ENCODE assay signal across 1 cellular context in the genomic region with DNA sequence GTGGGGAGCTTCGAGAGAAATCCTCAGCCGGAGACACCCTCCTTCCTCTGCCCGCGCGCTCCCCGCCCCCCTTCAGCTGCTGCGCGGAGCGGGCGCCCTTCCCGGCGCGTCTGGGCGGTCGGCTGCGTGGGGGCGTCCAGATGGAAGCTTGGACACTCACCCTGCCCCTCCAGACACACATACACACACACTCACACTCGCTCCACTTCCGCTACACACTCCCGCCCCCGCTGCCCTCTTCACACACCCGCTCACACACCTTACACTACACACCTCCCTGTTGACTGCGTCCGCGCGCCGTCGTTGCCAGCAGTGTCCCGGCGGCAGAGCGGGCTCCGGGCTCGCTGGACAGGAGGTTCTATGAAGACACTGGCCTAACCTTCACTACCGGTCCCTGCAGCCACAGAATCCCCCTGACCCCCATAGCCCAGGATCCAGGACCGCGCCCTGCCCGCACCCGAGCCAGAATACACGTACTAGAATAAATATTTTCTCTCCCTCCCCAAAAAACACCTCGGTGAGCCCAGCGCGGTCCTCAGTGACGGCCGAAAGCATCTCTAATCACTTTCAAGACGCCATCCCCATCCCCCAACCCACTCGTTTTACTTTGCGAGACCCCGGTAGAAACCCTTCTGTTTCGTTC.
A peak's percentile ranks its signal among the peaks of the same experiment; 100 is the strongest.
TF ChIP-seq lines count a peak whose summit lies in the region.

No MANE protein-coding gene starts in this region.

TF ChIP-seq in HEK293, 187 proteins besides CTCF, POLR2A, EP300 and RAD21 (continued from another document and continues in another):
- TF ChIP-seq, protein P1, sequence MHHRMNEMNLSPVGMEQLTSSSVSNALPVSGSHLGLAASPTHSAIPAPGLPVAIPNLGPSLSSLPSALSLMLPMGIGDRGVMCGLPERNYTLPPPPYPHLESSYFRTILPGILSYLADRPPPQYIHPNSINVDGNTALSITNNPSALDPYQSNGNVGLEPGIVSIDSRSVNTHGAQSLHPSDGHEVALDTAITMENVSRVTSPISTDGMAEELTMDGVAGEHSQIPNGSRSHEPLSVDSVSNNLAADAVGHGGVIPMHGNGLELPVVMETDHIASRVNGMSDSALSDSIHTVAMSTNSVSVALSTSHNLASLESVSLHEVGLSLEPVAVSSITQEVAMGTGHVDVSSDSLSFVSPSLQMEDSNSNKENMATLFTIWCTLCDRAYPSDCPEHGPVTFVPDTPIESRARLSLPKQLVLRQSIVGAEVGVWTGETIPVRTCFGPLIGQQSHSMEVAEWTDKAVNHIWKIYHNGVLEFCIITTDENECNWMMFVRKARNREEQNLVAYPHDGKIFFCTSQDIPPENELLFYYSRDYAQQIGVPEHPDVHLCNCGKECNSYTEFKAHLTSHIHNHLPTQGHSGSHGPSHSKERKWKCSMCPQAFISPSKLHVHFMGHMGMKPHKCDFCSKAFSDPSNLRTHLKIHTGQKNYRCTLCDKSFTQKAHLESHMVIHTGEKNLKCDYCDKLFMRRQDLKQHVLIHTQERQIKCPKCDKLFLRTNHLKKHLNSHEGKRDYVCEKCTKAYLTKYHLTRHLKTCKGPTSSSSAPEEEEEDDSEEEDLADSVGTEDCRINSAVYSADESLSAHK (tag by site-specific recombination; IDR thresholded peaks at IDR 0.05) = peak; percentile 54; the same call in 1 of the 2 replicates
- TF ChIP-seq ZNF664 (tag by site-specific recombination; IDR thresholded peaks at IDR 0.05) (no peak), ZNF501 (tag by site-specific recombination; IDR thresholded peaks at IDR 0.05) (0 out of 2 replicates have a peak, but pooled peaks have one; percentile 65), ZNF169 (tag by site-specific recombination; IDR thresholded peaks at IDR 0.05) (no peak; the same call in 1 of the 2 replicates), YY2 (tag by site-specific recombination; IDR thresholded peaks at IDR 0.05) (no peak), ZNF544 (tag by site-specific recombination; IDR thresholded peaks at IDR 0.05) (no peak), GLIS2 (tag by site-specific recombination; IDR thresholded peaks at IDR 0.05) (peak; percentile 86), ZNF184 (tag by site-specific recombination; IDR thresholded peaks at IDR 0.05) (no peak), ZNF239 (tag by site-specific recombination; IDR thresholded peaks at IDR 0.05) (no peak), ZBTB8A (tag by site-specific recombination; IDR thresholded peaks at IDR 0.05) (no peak; the same call in 1 of the 2 replicates), ZXDB (tag by site-specific recombination; IDR thresholded peaks at IDR 0.05) (peak; percentile 23; the same call in 1 of the 2 replicates), ZNF529 (tag by site-specific recombination; IDR thresholded peaks at IDR 0.05; ENCODE audit: insufficient replicate concordance) (no peak), ZNF837 (tag by site-specific recombination; IDR thresholded peaks at IDR 0.05) (peak; percentile 80; the same call in 1 of the 2 replicates), ZNF324 (tag by site-specific recombination; IDR thresholded peaks at IDR 0.05) (0 out of 2 replicates have a peak, but pooled peaks have one; percentile 18), KLF8 (tag by site-specific recombination; IDR thresholded peaks at IDR 0.05) (peak; percentile 84), ZNF600 (tag by site-specific recombination; IDR thresholded peaks at IDR 0.05) (peak; percentile 62), SCRT2 (tag by site-specific recombination; IDR thresholded peaks at IDR 0.05) (peak; percentile 84), ZNF777 (tag by site-specific recombination; IDR thresholded peaks at IDR 0.05; ENCODE audit: borderline replicate concordance) (peak; percentile 92), ZNF37A (tag by site-specific recombination; IDR thresholded peaks at IDR 0.05) (no peak), ZNF10 (tag by site-specific recombination; IDR thresholded peaks at IDR 0.05) (peak; percentile 40; the same call in 1 of the 2 replicates), KLF9 (tag by site-specific recombination; IDR thresholded peaks at IDR 0.05; ENCODE audit: low read depth) (peak; percentile 89), SP3 (tag by site-specific recombination; IDR thresholded peaks at IDR 0.05) (peak; percentile 48), SP7 (tag by site-specific recombination; IDR thresholded peaks at IDR 0.05) (peak; percentile 65), WT1 (tag by site-specific recombination; IDR thresholded peaks at IDR 0.05) (0 out of 2 replicates have a peak, but pooled peaks have one; percentile 44), ZNF610 (tag by site-specific recombination; IDR thresholded peaks at IDR 0.05; ENCODE audit: borderline replicate concordance) (peak; percentile 43; the same call in 1 of the 2 replicates), ZNF341 (tag by site-specific recombination; IDR thresholded peaks at IDR 0.05; ENCODE audit: low read depth) (peak; percentile 32), RBAK (tag by site-specific recombination; IDR thresholded peaks at IDR 0.05) (no peak), ZBTB7A (tag by site-specific recombination; IDR thresholded peaks at IDR 0.05; ENCODE audit: low read depth) (peak; percentile 95), KLF7 (tag by site-specific recombination; IDR thresholded peaks at IDR 0.05; ENCODE audit: borderline replicate concordance) (peak; percentile 66; the same call in 1 of the 2 replicates), EGR2 (tag by site-specific recombination; IDR thresholded peaks at IDR 0.05; ENCODE audit: low read depth) (peak; percentile 96), ZNF623 (tag by site-specific recombination; IDR thresholded peaks at IDR 0.05) (no peak), ZSCAN16 (tag by site-specific recombination; IDR thresholded peaks at IDR 0.05) (no peak), ZNF2 (tag by site-specific recombination; IDR thresholded peaks at IDR 0.05) (peak; percentile 66), ZNF629 (tag by site-specific recombination; IDR thresholded peaks at IDR 0.05) (peak; percentile 45), ZNF585B (tag by site-specific recombination; IDR thresholded peaks at IDR 0.05) (no peak), KLF16 (tag by site-specific recombination; IDR thresholded peaks at IDR 0.05) (peak; percentile 86), ZNF670 (tag by site-specific recombination; IDR thresholded peaks at IDR 0.05; ENCODE audit: low read depth) (no peak)
- TF ChIP-seq, protein P2, sequence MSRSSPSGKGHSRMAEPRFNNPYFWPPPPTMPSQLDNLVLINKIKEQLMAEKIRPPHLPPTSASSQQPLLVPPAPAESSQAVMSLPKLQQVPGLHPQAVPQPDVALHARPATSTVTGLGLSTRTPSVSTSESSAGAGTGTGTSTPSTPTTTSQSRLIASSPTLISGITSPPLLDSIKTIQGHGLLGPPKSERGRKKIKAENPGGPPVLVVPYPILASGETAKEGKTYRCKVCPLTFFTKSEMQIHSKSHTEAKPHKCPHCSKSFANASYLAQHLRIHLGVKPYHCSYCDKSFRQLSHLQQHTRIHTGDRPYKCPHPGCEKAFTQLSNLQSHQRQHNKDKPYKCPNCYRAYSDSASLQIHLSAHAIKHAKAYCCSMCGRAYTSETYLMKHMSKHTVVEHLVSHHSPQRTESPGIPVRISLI (tag by site-specific recombination; IDR thresholded peaks at IDR 0.05) = no peak
- TF ChIP-seq, protein P3, sequence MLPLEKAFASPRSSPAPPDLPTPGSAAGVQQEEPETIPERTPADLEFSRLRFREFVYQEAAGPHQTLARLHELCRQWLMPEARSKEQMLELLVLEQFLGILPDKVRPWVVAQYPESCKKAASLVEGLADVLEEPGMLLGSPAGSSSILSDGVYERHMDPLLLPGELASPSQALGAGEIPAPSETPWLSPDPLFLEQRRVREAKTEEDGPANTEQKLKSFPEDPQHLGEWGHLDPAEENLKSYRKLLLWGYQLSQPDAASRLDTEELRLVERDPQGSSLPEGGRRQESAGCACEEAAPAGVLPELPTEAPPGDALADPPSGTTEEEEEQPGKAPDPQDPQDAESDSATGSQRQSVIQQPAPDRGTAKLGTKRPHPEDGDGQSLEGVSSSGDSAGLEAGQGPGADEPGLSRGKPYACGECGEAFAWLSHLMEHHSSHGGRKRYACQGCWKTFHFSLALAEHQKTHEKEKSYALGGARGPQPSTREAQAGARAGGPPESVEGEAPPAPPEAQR (tag by site-specific recombination; IDR thresholded peaks at IDR 0.05) = no peak
- TF ChIP-seq, protein P4, sequence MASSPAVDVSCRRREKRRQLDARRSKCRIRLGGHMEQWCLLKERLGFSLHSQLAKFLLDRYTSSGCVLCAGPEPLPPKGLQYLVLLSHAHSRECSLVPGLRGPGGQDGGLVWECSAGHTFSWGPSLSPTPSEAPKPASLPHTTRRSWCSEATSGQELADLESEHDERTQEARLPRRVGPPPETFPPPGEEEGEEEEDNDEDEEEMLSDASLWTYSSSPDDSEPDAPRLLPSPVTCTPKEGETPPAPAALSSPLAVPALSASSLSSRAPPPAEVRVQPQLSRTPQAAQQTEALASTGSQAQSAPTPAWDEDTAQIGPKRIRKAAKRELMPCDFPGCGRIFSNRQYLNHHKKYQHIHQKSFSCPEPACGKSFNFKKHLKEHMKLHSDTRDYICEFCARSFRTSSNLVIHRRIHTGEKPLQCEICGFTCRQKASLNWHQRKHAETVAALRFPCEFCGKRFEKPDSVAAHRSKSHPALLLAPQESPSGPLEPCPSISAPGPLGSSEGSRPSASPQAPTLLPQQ (tag by site-specific recombination; IDR thresholded peaks at IDR 0.05) = peak; percentile 41; the same call in 1 of the 2 replicates
- TF ChIP-seq, protein P5, sequence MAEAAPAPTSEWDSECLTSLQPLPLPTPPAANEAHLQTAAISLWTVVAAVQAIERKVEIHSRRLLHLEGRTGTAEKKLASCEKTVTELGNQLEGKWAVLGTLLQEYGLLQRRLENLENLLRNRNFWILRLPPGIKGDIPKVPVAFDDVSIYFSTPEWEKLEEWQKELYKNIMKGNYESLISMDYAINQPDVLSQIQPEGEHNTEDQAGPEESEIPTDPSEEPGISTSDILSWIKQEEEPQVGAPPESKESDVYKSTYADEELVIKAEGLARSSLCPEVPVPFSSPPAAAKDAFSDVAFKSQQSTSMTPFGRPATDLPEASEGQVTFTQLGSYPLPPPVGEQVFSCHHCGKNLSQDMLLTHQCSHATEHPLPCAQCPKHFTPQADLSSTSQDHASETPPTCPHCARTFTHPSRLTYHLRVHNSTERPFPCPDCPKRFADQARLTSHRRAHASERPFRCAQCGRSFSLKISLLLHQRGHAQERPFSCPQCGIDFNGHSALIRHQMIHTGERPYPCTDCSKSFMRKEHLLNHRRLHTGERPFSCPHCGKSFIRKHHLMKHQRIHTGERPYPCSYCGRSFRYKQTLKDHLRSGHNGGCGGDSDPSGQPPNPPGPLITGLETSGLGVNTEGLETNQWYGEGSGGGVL (tag by site-specific recombination; IDR thresholded peaks at IDR 0.05) = peak; percentile 97
- TF ChIP-seq, protein P6, sequence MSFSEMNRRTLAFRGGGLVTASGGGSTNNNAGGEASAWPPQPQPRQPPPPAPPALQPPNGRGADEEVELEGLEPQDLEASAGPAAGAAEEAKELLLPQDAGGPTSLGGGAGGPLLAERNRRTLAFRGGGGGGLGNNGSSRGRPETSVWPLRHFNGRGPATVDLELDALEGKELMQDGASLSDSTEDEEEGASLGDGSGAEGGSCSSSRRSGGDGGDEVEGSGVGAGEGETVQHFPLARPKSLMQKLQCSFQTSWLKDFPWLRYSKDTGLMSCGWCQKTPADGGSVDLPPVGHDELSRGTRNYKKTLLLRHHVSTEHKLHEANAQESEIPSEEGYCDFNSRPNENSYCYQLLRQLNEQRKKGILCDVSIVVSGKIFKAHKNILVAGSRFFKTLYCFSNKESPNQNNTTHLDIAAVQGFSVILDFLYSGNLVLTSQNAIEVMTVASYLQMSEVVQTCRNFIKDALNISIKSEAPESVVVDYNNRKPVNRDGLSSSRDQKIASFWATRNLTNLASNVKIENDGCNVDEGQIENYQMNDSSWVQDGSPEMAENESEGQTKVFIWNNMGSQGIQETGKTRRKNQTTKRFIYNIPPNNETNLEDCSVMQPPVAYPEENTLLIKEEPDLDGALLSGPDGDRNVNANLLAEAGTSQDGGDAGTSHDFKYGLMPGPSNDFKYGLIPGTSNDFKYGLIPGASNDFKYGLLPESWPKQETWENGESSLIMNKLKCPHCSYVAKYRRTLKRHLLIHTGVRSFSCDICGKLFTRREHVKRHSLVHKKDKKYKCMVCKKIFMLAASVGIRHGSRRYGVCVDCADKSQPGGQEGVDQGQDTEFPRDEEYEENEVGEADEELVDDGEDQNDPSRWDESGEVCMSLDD (tag by site-specific recombination; IDR thresholded peaks at IDR 0.05) = peak; percentile 84
- TF ChIP-seq, protein P7, sequence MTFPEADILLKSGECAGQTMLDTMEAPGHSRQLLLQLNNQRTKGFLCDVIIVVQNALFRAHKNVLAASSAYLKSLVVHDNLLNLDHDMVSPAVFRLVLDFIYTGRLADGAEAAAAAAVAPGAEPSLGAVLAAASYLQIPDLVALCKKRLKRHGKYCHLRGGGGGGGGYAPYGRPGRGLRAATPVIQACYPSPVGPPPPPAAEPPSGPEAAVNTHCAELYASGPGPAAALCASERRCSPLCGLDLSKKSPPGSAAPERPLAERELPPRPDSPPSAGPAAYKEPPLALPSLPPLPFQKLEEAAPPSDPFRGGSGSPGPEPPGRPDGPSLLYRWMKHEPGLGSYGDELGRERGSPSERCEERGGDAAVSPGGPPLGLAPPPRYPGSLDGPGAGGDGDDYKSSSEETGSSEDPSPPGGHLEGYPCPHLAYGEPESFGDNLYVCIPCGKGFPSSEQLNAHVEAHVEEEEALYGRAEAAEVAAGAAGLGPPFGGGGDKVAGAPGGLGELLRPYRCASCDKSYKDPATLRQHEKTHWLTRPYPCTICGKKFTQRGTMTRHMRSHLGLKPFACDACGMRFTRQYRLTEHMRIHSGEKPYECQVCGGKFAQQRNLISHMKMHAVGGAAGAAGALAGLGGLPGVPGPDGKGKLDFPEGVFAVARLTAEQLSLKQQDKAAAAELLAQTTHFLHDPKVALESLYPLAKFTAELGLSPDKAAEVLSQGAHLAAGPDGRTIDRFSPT (tag by site-specific recombination; IDR thresholded peaks at IDR 0.05) = peak; percentile 82
- TF ChIP-seq, protein P8, sequence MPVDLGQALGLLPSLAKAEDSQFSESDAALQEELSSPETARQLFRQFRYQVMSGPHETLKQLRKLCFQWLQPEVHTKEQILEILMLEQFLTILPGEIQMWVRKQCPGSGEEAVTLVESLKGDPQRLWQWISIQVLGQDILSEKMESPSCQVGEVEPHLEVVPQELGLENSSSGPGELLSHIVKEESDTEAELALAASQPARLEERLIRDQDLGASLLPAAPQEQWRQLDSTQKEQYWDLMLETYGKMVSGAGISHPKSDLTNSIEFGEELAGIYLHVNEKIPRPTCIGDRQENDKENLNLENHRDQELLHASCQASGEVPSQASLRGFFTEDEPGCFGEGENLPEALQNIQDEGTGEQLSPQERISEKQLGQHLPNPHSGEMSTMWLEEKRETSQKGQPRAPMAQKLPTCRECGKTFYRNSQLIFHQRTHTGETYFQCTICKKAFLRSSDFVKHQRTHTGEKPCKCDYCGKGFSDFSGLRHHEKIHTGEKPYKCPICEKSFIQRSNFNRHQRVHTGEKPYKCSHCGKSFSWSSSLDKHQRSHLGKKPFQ (tag by site-specific recombination; IDR thresholded peaks at IDR 0.05) = peak; percentile 99
- TF ChIP-seq, protein P9, sequence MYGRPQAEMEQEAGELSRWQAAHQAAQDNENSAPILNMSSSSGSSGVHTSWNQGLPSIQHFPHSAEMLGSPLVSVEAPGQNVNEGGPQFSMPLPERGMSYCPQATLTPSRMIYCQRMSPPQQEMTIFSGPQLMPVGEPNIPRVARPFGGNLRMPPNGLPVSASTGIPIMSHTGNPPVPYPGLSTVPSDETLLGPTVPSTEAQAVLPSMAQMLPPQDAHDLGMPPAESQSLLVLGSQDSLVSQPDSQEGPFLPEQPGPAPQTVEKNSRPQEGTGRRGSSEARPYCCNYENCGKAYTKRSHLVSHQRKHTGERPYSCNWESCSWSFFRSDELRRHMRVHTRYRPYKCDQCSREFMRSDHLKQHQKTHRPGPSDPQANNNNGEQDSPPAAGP (tag by site-specific recombination; IDR thresholded peaks at IDR 0.05) = peak; percentile 94
